ENCODE assay signal across 18 cellular contexts in the genomic region with DNA sequence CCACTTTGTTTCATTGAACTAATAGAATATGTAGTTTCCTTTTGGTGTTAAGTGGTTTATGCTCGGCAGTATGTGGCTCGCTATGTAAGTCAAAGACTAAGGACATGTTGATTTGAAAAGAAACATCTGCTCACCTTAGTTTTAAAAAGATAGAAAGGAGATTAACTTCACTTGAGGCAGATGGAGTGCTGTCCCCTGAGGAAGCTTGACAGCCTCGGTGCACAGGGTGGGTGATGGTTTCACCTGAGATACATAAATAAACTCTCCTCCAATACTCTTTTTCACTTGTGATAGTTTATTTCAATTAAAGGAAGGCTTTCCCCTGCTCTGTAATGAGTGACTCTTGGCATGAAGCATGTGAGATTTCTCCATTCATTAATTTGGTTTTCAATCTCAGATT.
"Had no signal": no experiment of that assay in that cellular context is flagged by ENCODE, and none has a peak within 500 bp of the region (broad histone marks: within the 10 kb centered on the region; RNA-seq: fewer than 3 reads in every experiment).

No MANE protein-coding gene starts in this region.

- H3K4me3 ChIP-seq: K562 had no signal

- H3K27ac ChIP-seq: HL-60, KMS-11, RWPE1 had no signal

- DNase-seq: Kasumi-1, MM.1S, NCI-H1092 treated with DMSO at 0.1 percent for 48 hours, NCI-H1436, NCI-H187, NCI-H2029, NCI-H2081 treated with DMSO at 0.1 percent for 48 hours, NCI-H2227 treated with DMSO at 0.1 percent for 48 hours, NCI-H526, PC-3, SHP77, SK-N-SH, SW 1271, T-cell had no signal
